Comparison of ENCODE assay signal across 10 cellular contexts in the genomic region with DNA sequence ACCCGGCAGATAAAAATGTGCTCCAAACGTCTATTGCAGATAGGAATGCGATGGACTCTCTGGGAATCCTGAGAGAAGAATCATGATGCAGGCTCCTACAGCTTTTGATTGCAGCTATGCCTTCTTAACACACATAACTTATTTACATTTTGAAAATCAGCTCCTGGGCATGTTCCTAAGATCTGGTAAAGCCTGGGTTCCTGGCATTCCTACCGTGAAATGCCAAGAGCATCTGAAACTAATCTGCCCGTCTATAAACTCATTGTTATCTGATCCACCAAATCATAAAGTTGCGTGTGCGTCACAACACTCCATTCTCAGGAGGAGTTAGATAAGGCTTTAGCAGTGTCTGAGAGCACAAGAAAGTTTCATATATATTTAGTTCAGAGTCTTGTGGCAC.
"Had no signal": no experiment of that assay in that cellular context is flagged by ENCODE, and none has a peak within 500 bp of the region (broad histone marks: within the 10 kb centered on the region; RNA-seq: fewer than 3 reads in every experiment).

No MANE protein-coding gene starts in this region.

- H3K9me3 ChIP-seq: ovary, stomach, thoracic aorta had no signal

- H3K27me3 ChIP-seq: ovary, stomach had no signal

- H3K27ac ChIP-seq: ovary, stomach, thoracic aorta had no signal

- H3K4me1 ChIP-seq: stomach had no signal

- H3K36me3 ChIP-seq: ovary, stomach, thoracic aorta had no signal

- DNase-seq: activated CD4-positive, alpha-beta T cell treated with anti-CD3 and anti-CD28 coated beads, Interleukin-2, amount 50 U/mL, for 4 hours; activated CD4-positive, CD25-positive, alpha-beta regulatory T cell; activated gamma-delta T cell; activated naive CD8-positive, alpha-beta T cell treated with anti-CD3 and anti-CD28 coated beads, Interleukin-2, amount 10 ng/mL, durations not matched to agents 7 days and 5 days; activated T-cell treated with anti-CD3 and anti-CD28 coated beads, Interleukin-2, amount 50 U/mL, for 48 hours; hippocampal formation; ovary; stimulated activated CD4-positive, alpha-beta T cell treated with anti-CD3 and anti-CD28 coated beads, Interleukin-4, amount 100 ng/mL, for 4 hours; stomach had no signal

- H3K4me3 ChIP-seq: ovary, stomach, thoracic aorta had no signal
